ENCODE assay signal across 17 cellular contexts in the genomic region with DNA sequence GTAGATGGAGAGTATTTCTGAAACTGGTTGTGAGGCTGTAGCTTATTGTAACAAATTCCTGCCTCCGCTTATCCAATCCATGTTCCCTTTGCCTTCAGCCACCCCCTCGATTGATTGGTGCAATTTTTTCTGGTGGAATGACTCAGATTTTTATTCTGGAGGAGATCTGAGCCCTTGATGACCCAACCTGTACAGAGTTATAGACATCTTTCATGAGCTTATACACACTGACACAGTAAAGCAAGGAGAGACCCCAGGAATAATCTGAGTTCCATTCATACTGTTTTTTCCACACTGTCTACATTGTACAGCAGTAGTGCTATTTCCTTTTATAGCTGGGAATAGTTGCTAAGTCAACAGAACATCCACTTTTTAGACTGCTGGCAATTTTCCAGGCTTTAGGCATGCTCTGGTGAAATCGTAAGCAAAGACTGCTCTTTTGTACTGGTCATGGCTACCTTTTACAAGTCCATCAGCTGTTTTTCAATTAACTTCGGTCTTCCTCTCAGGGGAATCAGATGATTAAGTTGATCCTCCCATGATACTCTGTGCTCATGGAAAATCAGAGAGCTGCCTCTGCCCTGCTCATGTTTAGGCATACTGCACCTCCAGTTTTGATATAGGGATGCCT. TPM values are rescaled to one million over a fixed set of nuclear protein-coding genes. Genes with fewer than 3 reads are reported as not detected.
DNase-seq lines count a peak whose midpoint lies in the region; ATAC-seq and TF ChIP-seq lines count a peak whose summit lies in the region.
"Had no signal": no experiment of that assay in that cellular context is flagged by ENCODE, and none has a peak within 500 bp of the region (broad histone marks: within the 10 kb centered on the region; RNA-seq: fewer than 3 reads in every experiment).

No MANE protein-coding gene starts in this region.

- H3K18ac ChIP-seq in mesendoderm (ENCODE audit: low read length): no peak overlapping the region

- H3K27me3 ChIP-seq in colonic mucosa (no peaks in the 10 kb centered on the region), right lobe of liver (no peaks in the 10 kb centered on the region), mesendoderm (ENCODE audit: insufficient read depth, low read length, poor library complexity) (no peaks in the 10 kb centered on the region)

- H3K56ac ChIP-seq in mesendoderm (ENCODE audit: low read length): no peak overlapping the region

- no peaks in the 10 kb centered on the region for H3K79me1 ChIP-seq in mesendoderm (ENCODE audit: low read length)

- H3K79me2 ChIP-seq in mesendoderm (ENCODE audit: control insufficient read depth, insufficient read depth, low read length): no peaks in the 10 kb centered on the region

- no peak overlapping the region for H2BK120ac ChIP-seq in mesendoderm (ENCODE audit: low read depth, low read length)

- peak; percentile 41 to 82 (median 67) for ATAC-seq in right lobe of liver
- ATAC-seq: effector memory CD8-positive, alpha-beta T cell had no signal

- H3K9me3 ChIP-seq in colonic mucosa: no peaks in the 10 kb centered on the region
- no peaks in the 10 kb centered on the region for H3K9me3 ChIP-seq in right lobe of liver

- DNase-seq in Caki2 (ENCODE audit: low read depth) (peak; percentile 31), NCI-H187 treated with DMSO at 0.1 percent for 48 hours (lab: John Stamatoyannopoulos, UW) (peak; percentile 12), colonic mucosa (peak; percentile 66), right lobe of liver (no peak), NCI-H526 treated with DMSO at 0.1 percent for 48 hours (lab: John Stamatoyannopoulos, UW) (no peak), mesendoderm (no peak)
- DNase-seq in activated CD4-positive, CD25-positive, alpha-beta regulatory T cell (lab: John Stamatoyannopoulos, UW): no peak
- no peak for DNase-seq in stimulated activated CD4-positive, alpha-beta T cell treated with anti-CD3 and anti-CD28 coated beads, Interleukin-15, amount 100 ng/mL, for 24 hours
- DNase-seq: activated gamma-delta T cell treated with Interleukin-2 at 50 U/mL for 16 hours; effector memory CD8-positive, alpha-beta T cell; glutamatergic neuron; Kasumi-1; NCI-H2081 treated with DMSO at 0.1 percent for 48 hours; posterior cingulate gyrus; WERI-Rb-1 had no signal

- WGBS in right lobe of liver (ENCODE audit: insufficient coverage, low coverage, low lambda C conversion rate, missing lambda C conversion rate): 36% methylated on average over 4 of the region's 4 CpGs
- WGBS in mesendoderm (ENCODE audit: extremely low coverage, insufficient coverage, low lambda C conversion rate): no CpG with 5 or more reads among the region's 4 CpGs

- H3K23ac ChIP-seq in mesendoderm (ENCODE audit: low read length): no peak overlapping the region

- H3K4ac ChIP-seq in mesendoderm (ENCODE audit: low read depth, low read length): no peak overlapping the region

- H3K4me1 ChIP-seq in colonic mucosa (peaks cover 25% of the 10 kb centered on the region), right lobe of liver (no peaks in the 10 kb centered on the region), mesendoderm (ENCODE audit: control insufficient read depth, low read depth, low read length) (no peaks in the 10 kb centered on the region)

- H3K27ac ChIP-seq in colonic mucosa: peak overlapping the region; percentile 13
- H3K27ac ChIP-seq in right lobe of liver: no peak overlapping the region
- H3K27ac ChIP-seq in mesendoderm (ENCODE audit: low read depth, low read length): no peak overlapping the region
- H3K27ac ChIP-seq: WERI-Rb-1 had no signal

- no peak overlapping the region for H2BK15ac ChIP-seq in mesendoderm (replicated peaks; ENCODE audit: low read depth)

- no peak overlapping the region for H3K4me2 ChIP-seq in mesendoderm (ENCODE audit: low read length)

- no peak for TF ChIP-seq CTCF in colonic mucosa (IDR thresholded peaks at IDR 0.05)
- TF ChIP-seq CTCF in right lobe of liver (IDR thresholded peaks at IDR 0.05): no peak

- no peak overlapping the region for H2BK5ac ChIP-seq in mesendoderm (ENCODE audit: low read length)

- intact Hi-C loops in colonic mucosa (cut with DNase I): no loop called here
- intact Hi-C loops in right lobe of liver (cut with DNase I): no loop called here

- no peak overlapping the region for H4K5ac ChIP-seq in mesendoderm (ENCODE audit: low read length)

- H3K4me3 ChIP-seq in colonic mucosa: no peak overlapping the region
- no peak overlapping the region for H3K4me3 ChIP-seq in right lobe of liver
- H3K4me3 ChIP-seq in mesendoderm (ENCODE audit: low read length): no peak overlapping the region

- no peak overlapping the region for H3K9ac ChIP-seq in colonic mucosa (ENCODE audit: low read depth in 2 of 2, low read length in 2 of 2)
- no peak overlapping the region for H3K9ac ChIP-seq in mesendoderm (ENCODE audit: low read length)

- TF ChIP-seq POLR2A in right lobe of liver (IDR thresholded peaks at IDR 0.05): no peak

- no peaks in the 10 kb centered on the region for H3K36me3 ChIP-seq in colonic mucosa
- no peaks in the 10 kb centered on the region for H3K36me3 ChIP-seq in right lobe of liver
- H3K36me3 ChIP-seq in mesendoderm (ENCODE audit: control insufficient read depth, insufficient read depth, low read length): no peaks in the 10 kb centered on the region
- H3K36me3 ChIP-seq: WERI-Rb-1 had no signal

- H4K8ac ChIP-seq in mesendoderm (ENCODE audit: low read depth, low read length): no peak overlapping the region

- in situ Hi-C loops in Caki2 (cut with HindIII; ENCODE audit: low pct_unique_long_range_greater_than_20kb, low sequenced_read_pairs): no loop called here

- H2AK5ac ChIP-seq in mesendoderm (ENCODE audit: low read length): no peak overlapping the region

RNA-seq across cellular contexts. Expression of a gene that starts 30.1 kb away (rescaled TPM):
- not detected in 2 replicates for total RNA-seq in Caki2 (2014; rRNA removed; shearing (Covaris generic); ENCODE audit: low replicate concordance)
- total RNA-seq in colonic mucosa (1 to 10 TPM; 1.2 to 3.8 TPM), right lobe of liver (1 to 10 TPM in 4 of 6 experiments, under 1 TPM in 2; 0.79 to 7.1 (median 2.4) TPM)
- polyA plus RNA-seq in mesendoderm (2013, experiment 1 of 2): not detected
- not detected for polyA plus RNA-seq in mesendoderm (2013, experiment 2 of 2)
- total RNA-seq: Daoy had no signal
- polyA plus RNA-seq: keratinocyte had no signal

RNA-seq across cellular contexts. Expression of a gene that starts 42.7 kb away (rescaled TPM):
- 0.95 TPM in 1 of 2 replicates, not detected in the other for total RNA-seq in Caki2 (2014; rRNA removed; shearing (Covaris generic); ENCODE audit: low replicate concordance)
- total RNA-seq in colonic mucosa (1 to 10 TPM; 4.5 to 8.7 TPM), right lobe of liver (1 to 10 TPM in 4 of 6 experiments, not detected in 2; 2.4 to 6.5 (median 3.7) TPM)
- 0.60 TPM for polyA plus RNA-seq in mesendoderm (2013, experiment 1 of 2)
- 0.60 TPM for polyA plus RNA-seq in mesendoderm (2013, experiment 2 of 2)
- total RNA-seq: Daoy had no signal

RNA-seq across cellular contexts. Expression of a gene that starts 43.8 kb away (rescaled TPM):
- total RNA-seq in Caki2 (2014; rRNA removed; shearing (Covaris generic); ENCODE audit: low replicate concordance): not detected in 2 replicates
- total RNA-seq in colonic mucosa: 1 to 10 TPM; 2.0 to 2.1 TPM
- 10 to 100 TPM in 1 of 6 experiments, 1 to 10 TPM in 1, under 1 TPM in 3, not detected in 1; 0.43 to 18.2 (median 0.53) TPM for total RNA-seq in right lobe of liver
- polyA plus RNA-seq in mesendoderm (2013, experiment 1 of 2): not detected
- polyA plus RNA-seq in mesendoderm (2013, experiment 2 of 2): not detected
- polyA plus RNA-seq: keratinocyte had no signal

Comparison
In these comparisons a context has a peak if more than half of its experiments do, and no peak if none do; other contexts are left out.
1. DNase-seq: peak in Caki2 (single experiment), NCI-H187 treated with DMSO at 0.1 percent for 48 hours (single experiment) and colonic mucosa (single experiment); none in right lobe of liver (0 of 3), activated CD4-positive, CD25-positive, alpha-beta regulatory T cell (0 of 4), NCI-H526 treated with DMSO at 0.1 percent for 48 hours (single experiment), stimulated activated CD4-positive, alpha-beta T cell treated with anti-CD3 and anti-CD28 coated beads, Interleukin-15, amount 100 ng/mL, for 24 hours (single experiment) and mesendoderm (single experiment).